8 cellular contexts compared by ENCODE assay signal in genomic region chrX:71301195-71301924, GRCh38. TPM values are rescaled to one million over a fixed set of nuclear protein-coding genes. Genes with fewer than 3 reads are reported as not detected.
DNase-seq lines count a peak whose midpoint lies in the region; ATAC-seq, FAIRE-seq and TF ChIP-seq lines count a peak whose summit lies in the region.

ITGB1BP2 (plus strand) TSS chrX:71301750; CDS start chrX:71301807, 57 bp downstream.

- peaks cover 65% of the 10 kb centered on the region for H3K36me3 Mint-ChIP-seq in activated naive CD4-positive, alpha-beta T cell treated with anti-CD3 and anti-CD28 coated beads, Interleukin-2, amount 10 ng/mL, durations not matched to agents 7 days and 5 days
- peaks cover 45% of the 10 kb centered on the region for H3K36me3 Mint-ChIP-seq in activated T-helper 1 cell treated with anti-CD3 and anti-CD28 coated beads, Interleukin-12 subunit alpha, Interleukin-12 subunit beta, Interleukin-2, Interleukin-4 antibody, amounts not matched to agents 30 ng/mL and 10 ng/mL and 1 ng/mL, durations not matched to agents 14 hours and 24 hours and 36 hours (ENCODE audit: low read depth)

- H3K4me3 ChIP-seq in hepatocyte (no peak within 1 kb of the TSS), vagina (no peak within 1 kb of the TSS), small intestine (ENCODE audit: low read depth in 1 of 2, low read length in 2 of 2) (no peak within 1 kb of the TSS)

- CTCF ChIA-PET in activated naive CD4-positive, alpha-beta T cell treated with anti-CD3 and anti-CD28 coated beads, Interleukin-2, amount 10 ng/mL, durations not matched to agents 7 days and 5 days (lab: Charles Lee): no interaction called here

- no peaks in the 10 kb centered on the region for H3K79me2 ChIP-seq in hepatocyte

- DNase-seq in activated naive CD4-positive, alpha-beta T cell treated with anti-CD3 and anti-CD28 coated beads, Interleukin-2, amount 10 ng/mL, durations not matched to agents 7 days and 5 days: no peak
- DNase-seq in activated naive CD4-positive, alpha-beta T cell treated with anti-CD3 and anti-CD28 coated beads, Interleukin-2, amount 50 U/mL, for 16 hours: no peak
- no peak for DNase-seq in activated T-helper 1 cell treated with anti-CD3 and anti-CD28 coated beads, Interleukin-12 subunit alpha, Interleukin-12 subunit beta, Interleukin-2, Interleukin-4 antibody, amounts not matched to agents 30 ng/mL and 10 ng/mL and 1 ng/mL, durations not matched to agents 14 hours and 24 hours and 36 hours (ENCODE audit: low spot score)
- DNase-seq in hepatocyte (ENCODE audit: low spot score) (peak; percentile 10), vagina (ENCODE audit: extremely low spot score in 2 of 2) (no peak), NCI-H128 (lab: John Stamatoyannopoulos, UW; ENCODE audit: unreplicated experiment) (no peak), small intestine (no peak)

- H3K4me3 Mint-ChIP-seq in activated naive CD4-positive, alpha-beta T cell treated with anti-CD3 and anti-CD28 coated beads, Interleukin-2, amount 10 ng/mL, durations not matched to agents 7 days and 5 days: no peak within 1 kb of the TSS
- no peak within 1 kb of the TSS for H3K4me3 Mint-ChIP-seq in activated T-helper 1 cell treated with anti-CD3 and anti-CD28 coated beads, Interleukin-12 subunit alpha, Interleukin-12 subunit beta, Interleukin-2, Interleukin-4 antibody, amounts not matched to agents 30 ng/mL and 10 ng/mL and 1 ng/mL, durations not matched to agents 14 hours and 24 hours and 36 hours

- 73% methylated on average over 10 of the region's 10 CpGs for WGBS in hepatocyte (ENCODE audit: low lambda C conversion rate, missing lambda C conversion rate)
- 59 to 71% (median 70%) methylated on average over 10 of the region's 10 CpGs for WGBS in small intestine, 3 donors

- peak within 1 kb of the TSS; percentile 9 for H3K27ac ChIP-seq in hepatocyte
- H3K27ac ChIP-seq in vagina: peak within 1 kb of the TSS; percentile 6
- H3K27ac ChIP-seq in small intestine (ENCODE audit: low read depth in 1 of 2, low read length in 1 of 2): peak within 1 kb of the TSS in 1 of 2 donors; percentile 24

- peaks cover 18% of the 10 kb centered on the region for H3K4me1 Mint-ChIP-seq in activated naive CD4-positive, alpha-beta T cell treated with anti-CD3 and anti-CD28 coated beads, Interleukin-2, amount 10 ng/mL, durations not matched to agents 7 days and 5 days
- peaks cover 32% of the 10 kb centered on the region for H3K4me1 Mint-ChIP-seq in activated T-helper 1 cell treated with anti-CD3 and anti-CD28 coated beads, Interleukin-12 subunit alpha, Interleukin-12 subunit beta, Interleukin-2, Interleukin-4 antibody, amounts not matched to agents 30 ng/mL and 10 ng/mL and 1 ng/mL, durations not matched to agents 14 hours and 24 hours and 36 hours (ENCODE audit: low read depth)

- no peaks in the 10 kb centered on the region for H3K9me3 Mint-ChIP-seq in activated naive CD4-positive, alpha-beta T cell treated with anti-CD3 and anti-CD28 coated beads, Interleukin-2, amount 10 ng/mL, durations not matched to agents 7 days and 5 days
- no peaks in the 10 kb centered on the region for H3K9me3 Mint-ChIP-seq in activated T-helper 1 cell treated with anti-CD3 and anti-CD28 coated beads, Interleukin-12 subunit alpha, Interleukin-12 subunit beta, Interleukin-2, Interleukin-4 antibody, amounts not matched to agents 30 ng/mL and 10 ng/mL and 1 ng/mL, durations not matched to agents 14 hours and 24 hours and 36 hours

- H3K4me2 ChIP-seq in hepatocyte: no peak within 1 kb of the TSS

- no peaks in the 10 kb centered on the region for H3K9me3 ChIP-seq in hepatocyte (ENCODE audit: low read depth)
- no peaks in the 10 kb centered on the region for H3K9me3 ChIP-seq in vagina
- H3K9me3 ChIP-seq in small intestine (ENCODE audit: control insufficient read depth, low read depth): no peaks in the 10 kb centered on the region

- no peaks in the 10 kb centered on the region for H3K36me3 ChIP-seq in hepatocyte (replicated peaks; ENCODE audit: insufficient read depth, low read depth)
- peaks cover 0 to 36% of the 10 kb centered on the region in 2 donors for H3K36me3 ChIP-seq in vagina
- H3K36me3 ChIP-seq in small intestine (ENCODE audit: control insufficient read depth in 2 of 2, insufficient read depth in 2 of 2, low read length in 2 of 2): peaks cover 1 to 5% of the 10 kb centered on the region in 2 donors

- intact Hi-C loops in activated T-helper 1 cell treated with anti-CD3 and anti-CD28 coated beads, Interleukin-12 subunit alpha, Interleukin-12 subunit beta, Interleukin-2, Interleukin-4 antibody, amounts not matched to agents 30 ng/mL and 10 ng/mL and 1 ng/mL, durations not matched to agents 14 hours and 24 hours and 36 hours (cut with micrococcal nuclease): no loop called here
- intact Hi-C loops in vagina (cut with DNase I): no loop called here

- no peaks in the 10 kb centered on the region for H3K27me3 Mint-ChIP-seq in activated naive CD4-positive, alpha-beta T cell treated with anti-CD3 and anti-CD28 coated beads, Interleukin-2, amount 10 ng/mL, durations not matched to agents 7 days and 5 days
- no peaks in the 10 kb centered on the region for H3K27me3 Mint-ChIP-seq in activated T-helper 1 cell treated with anti-CD3 and anti-CD28 coated beads, Interleukin-12 subunit alpha, Interleukin-12 subunit beta, Interleukin-2, Interleukin-4 antibody, amounts not matched to agents 30 ng/mL and 10 ng/mL and 1 ng/mL, durations not matched to agents 14 hours and 24 hours and 36 hours (ENCODE audit: insufficient read depth)

- H3K4me1 ChIP-seq in hepatocyte (ENCODE audit: insufficient read depth) (no peaks in the 10 kb centered on the region), vagina (no peaks in the 10 kb centered on the region), small intestine (ENCODE audit: control insufficient read depth in 2 of 2, insufficient read depth in 1 of 2, low read depth in 1 of 2, low read length in 1 of 2) (no peaks in the 10 kb centered on the region)

- H3K9me2 ChIP-seq in hepatocyte (replicated peaks; ENCODE audit: insufficient read depth): no peaks in the 10 kb centered on the region

- peak within 1 kb of the TSS; percentile 65 for H3K27ac Mint-ChIP-seq in activated naive CD4-positive, alpha-beta T cell treated with anti-CD3 and anti-CD28 coated beads, Interleukin-2, amount 10 ng/mL, durations not matched to agents 7 days and 5 days
- H3K27ac Mint-ChIP-seq in activated T-helper 1 cell treated with anti-CD3 and anti-CD28 coated beads, Interleukin-12 subunit alpha, Interleukin-12 subunit beta, Interleukin-2, Interleukin-4 antibody, amounts not matched to agents 30 ng/mL and 10 ng/mL and 1 ng/mL, durations not matched to agents 14 hours and 24 hours and 36 hours: peak within 1 kb of the TSS; percentile 81

- TF ChIP-seq CTCF in hepatocyte (IDR thresholded peaks at IDR 0.05; ENCODE audit: poor library complexity): no peak
- TF ChIP-seq CTCF in vagina (IDR thresholded peaks at IDR 0.05): no peak

- no peak within 1 kb of the TSS for H2AFZ ChIP-seq in hepatocyte

- TF ChIP-seq POLR2A in vagina (IDR thresholded peaks at IDR 0.05): no peak

- H3K27me3 ChIP-seq in hepatocyte: no peaks in the 10 kb centered on the region
- H3K27me3 ChIP-seq in vagina: no peaks in the 10 kb centered on the region
- no peaks in the 10 kb centered on the region for H3K27me3 ChIP-seq in small intestine (ENCODE audit: control insufficient read depth in 2 of 2, insufficient read depth in 2 of 2, low read length in 2 of 2)

- ATAC-seq in GM18909 (IDR thresholded peaks at IDR 0.05; ENCODE audit: poor library complexity, unreplicated experiment): no peak

- no peak for FAIRE-seq in small intestine (lab: Jason Lieb, UNC)

- H4K20me1 ChIP-seq in hepatocyte (ENCODE audit: insufficient read depth, poor library complexity, severe bottlenecking): no peaks in the 10 kb centered on the region

RNA-seq across cellular contexts. Expression of gene ITGB1BP2, which starts in this region (rescaled TPM):
- total RNA-seq in activated T-helper 1 cell treated with anti-CD3 and anti-CD28 coated beads, Interleukin-12 subunit alpha, Interleukin-12 subunit beta, Interleukin-2, Interleukin-4 antibody, amounts not matched to agents 30 ng/mL and 10 ng/mL and 1 ng/mL, durations not matched to agents 14 hours and 24 hours and 36 hours: 4.9 and 7.0 TPM in 2 replicates
- total RNA-seq in hepatocyte (1.1 and 1.6 TPM in 2 replicates), vagina (1.7 TPM)
- polyA plus RNA-seq in hepatocyte (0.15 and 1.2 TPM in 2 replicates), small intestine (1 to 10 TPM; 1.1 to 1.6 (median 1.3) TPM)
